In the genomic region with DNA sequence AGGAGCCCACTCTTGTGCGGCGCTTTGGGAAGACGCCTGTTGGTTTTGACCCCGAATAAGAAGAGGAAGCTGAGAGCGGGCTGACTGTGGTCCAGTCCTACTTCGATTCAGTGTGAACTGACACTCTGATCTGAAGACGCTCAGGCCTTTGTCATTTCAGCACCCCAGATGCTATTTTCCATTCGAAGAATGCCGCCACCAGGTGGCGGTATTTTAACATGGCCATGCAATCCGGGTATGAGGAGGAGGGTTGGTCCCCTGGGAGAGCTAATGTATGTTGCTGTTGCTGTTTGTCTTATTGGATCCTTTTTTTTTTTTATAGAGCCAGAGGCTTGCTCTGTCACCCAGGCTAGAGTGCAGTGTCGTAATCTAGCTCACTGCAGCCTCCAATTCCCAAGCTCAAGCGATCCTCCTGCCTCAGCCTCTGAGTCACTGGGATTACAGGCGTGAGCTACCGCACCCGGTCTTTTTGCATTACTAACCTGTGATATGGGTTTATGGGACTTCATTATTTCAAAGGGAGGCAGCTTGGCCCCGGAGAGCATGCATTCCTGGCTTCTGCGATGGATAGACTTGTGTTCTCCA, we compare ENCODE assay signal across 8 cellular contexts. TPM values are rescaled to one million over a fixed set of nuclear protein-coding genes. Genes with fewer than 3 reads are reported as not detected.
DNase-seq lines count a peak whose midpoint lies in the region; ATAC-seq and TF ChIP-seq lines count a peak whose summit lies in the region.

No MANE protein-coding gene starts in this region.

- H3K9me3 Mint-ChIP-seq in activated CD4-positive, alpha-beta T cell treated with anti-CD3 and anti-CD28 coated beads for 36 hours (ENCODE audit: low read depth) = no peaks in the 10 kb centered on the region

- H3K36me3 Mint-ChIP-seq in activated CD4-positive, alpha-beta T cell treated with anti-CD3 and anti-CD28 coated beads for 36 hours (ENCODE audit: low read depth) = peaks cover 14% of the 10 kb centered on the region

- H3K4me1 ChIP-seq in A673 (ENCODE audit: insufficient read depth, low read length, poor library complexity, severe bottlenecking) = peaks cover 3% of the 10 kb centered on the region

- H3K27ac ChIP-seq in A673 (ENCODE audit: low read depth, low read length, poor library complexity, severe bottlenecking) = peak overlapping the region; percentile 99
- peak overlapping the region; percentile 95 to 96 for H3K27ac ChIP-seq in coronary artery

- TF ChIP-seq CTCF in A673 (conservative IDR thresholded peaks at IDR 0.05; ENCODE audit: low read depth, low read length) (peak; percentile 91), coronary artery (IDR thresholded peaks at IDR 0.05) (peak; percentile 81)

- H3K9me3 ChIP-seq in A673 (ENCODE audit: low read depth, low read length, poor library complexity, severe bottlenecking) = no peaks in the 10 kb centered on the region

- H3K36me3 ChIP-seq in A673 (ENCODE audit: insufficient read depth, low read length, poor library complexity, severe bottlenecking) = peaks cover 16% of the 10 kb centered on the region

- CTCF ChIA-PET in A673 (lab: Charles Lee) = interaction anchor here (0.5 to 1.8 kb wide), 11 partner anchors 8 to 371 kb away, joined by 3 to 19 read pairs (median 6); a partner anchor contains a TSS
- CTCF ChIA-PET in activated CD4-positive, alpha-beta T cell treated with anti-CD3 and anti-CD28 coated beads for 36 hours (lab: Charles Lee) = interaction anchor here (0.5 to 2.4 kb wide), 33 partner anchors 14 to 593 kb away, joined by 3 to 24 read pairs (median 4); a partner anchor contains a TSS

- H3K27ac Mint-ChIP-seq in activated CD4-positive, alpha-beta T cell treated with anti-CD3 and anti-CD28 coated beads for 36 hours = peak overlapping the region; percentile 90

- peak; percentile 98 for DNase-seq in A673 (ENCODE audit: low spot score)
- peak; percentile 91 for DNase-seq in NCI-H460 (ENCODE audit: extremely low read depth, low read depth)
- peak; percentile 94 for DNase-seq in activated CD4-positive, alpha-beta T cell treated with anti-CD3 and anti-CD28 coated beads for 36 hours
- no peak for DNase-seq in coronary artery (ENCODE audit: low spot score)
- peak; percentile 84 for DNase-seq in left lobe of liver (ENCODE audit: low spot score)
- DNase-seq in stimulated activated CD4-positive, alpha-beta T cell treated with anti-CD3 and anti-CD28 coated beads, Interleukin-2, amount 100 ng/mL, for 4 hours (ENCODE audit: low read depth) = peak; percentile 79

- no peaks in the 10 kb centered on the region for H3K27me3 ChIP-seq in A673 (replicated peaks; ENCODE audit: insufficient read depth, low read depth, low read length, poor library complexity)

- H3K27me3 Mint-ChIP-seq in activated CD4-positive, alpha-beta T cell treated with anti-CD3 and anti-CD28 coated beads for 36 hours = no peaks in the 10 kb centered on the region

- peak overlapping the region; percentile 94 for H3K4me3 ChIP-seq in A673 (ENCODE audit: low read depth, low read length, poor library complexity, severe bottlenecking)
- peak overlapping the region; percentile 94 for H3K4me3 ChIP-seq in coronary artery

- peaks cover 27% of the 10 kb centered on the region for H3K4me1 Mint-ChIP-seq in activated CD4-positive, alpha-beta T cell treated with anti-CD3 and anti-CD28 coated beads for 36 hours

- peak; percentile 27 for ATAC-seq in GM18861 (IDR thresholded peaks at IDR 0.05; ENCODE audit: unreplicated experiment)
- ATAC-seq in HG03442 (IDR thresholded peaks at IDR 0.05; ENCODE audit: unreplicated experiment) = peak; percentile 17
- ATAC-seq in activated CD4-positive, alpha-beta T cell treated with anti-CD3 and anti-CD28 coated beads for 36 hours = peak; percentile 52
- ATAC-seq in left lobe of liver = peak; percentile 74

- intact Hi-C loops in A673 (cut with micrococcal nuclease; ENCODE audit: unreplicated experiment) = loop anchor here (1.0 to 5.0 kb wide), 2 partner anchors 58 to 309 kb away; no protein-coding TSS in a partner anchor
- intact Hi-C loops in activated CD4-positive, alpha-beta T cell treated with anti-CD3 and anti-CD28 coated beads for 36 hours (cut with DNase I, micrococcal nuclease) = loop anchor here (1.0 to 10.0 kb wide), 6 partner anchors 58 to 378 kb away; a partner anchor contains a TSS

- H3K4me3 Mint-ChIP-seq in activated CD4-positive, alpha-beta T cell treated with anti-CD3 and anti-CD28 coated beads for 36 hours = peak overlapping the region; percentile 90

- POLR2A ChIA-PET in A673 (lab: Charles Lee; ENCODE audit: low non-redundant PET) = interaction anchor here (0.5 to 1.6 kb wide), 6 partner anchors 15 to 1922 kb away, joined by 3 to 6 read pairs (median 4); a partner anchor contains a TSS
- POLR2A ChIA-PET in activated CD4-positive, alpha-beta T cell treated with anti-CD3 and anti-CD28 coated beads for 36 hours (lab: Charles Lee) = interaction anchor here (0.5 to 2.3 kb wide), 12 partner anchors 15 to 763 kb away, joined by 3 to 17 read pairs (median 4); a partner anchor contains a TSS

- TSS peak; percentile 90 for BruUV-seq in A673 (replicated peaks; lab: Mats Ljungman, UMichigan)

RNA-seq across cellular contexts. Expression of a gene that starts 0.8 kb away (rescaled TPM):
- total RNA-seq in A673 (2021) (153 and 169 TPM in 2 replicates), left lobe of liver (33.5 TPM)
- total RNA-seq in NCI-H460 (2014; rRNA removed; shearing (Covaris generic)) = 127 and 135 TPM in 2 replicates
- polyA plus RNA-seq in NCI-H460 (2014; cell fraction: nucleus; rRNA removed) = 226 and 228 TPM in 2 replicates
- 10 to 100 TPM; 80.4 to 84.0 TPM for total RNA-seq in activated CD4-positive, alpha-beta T cell treated with anti-CD3 and anti-CD28 coated beads for 36 hours

RNA-seq across cellular contexts. Expression of a gene that starts 18.3 kb away (rescaled TPM):
- total RNA-seq in A673 (2021) (71.7 and 85.5 TPM in 2 replicates), left lobe of liver (not detected)
- total RNA-seq in NCI-H460 (2014; rRNA removed; shearing (Covaris generic)) = 1.4 and 1.7 TPM in 2 replicates
- 0.58 and 4.2 TPM in 2 replicates for polyA plus RNA-seq in NCI-H460 (2014; cell fraction: nucleus; rRNA removed)
- total RNA-seq in activated CD4-positive, alpha-beta T cell treated with anti-CD3 and anti-CD28 coated beads for 36 hours = under 1 TPM; 0.47 to 0.82 TPM

RNA-seq across cellular contexts. Expression of a gene that starts 24.1 kb away (rescaled TPM):
- total RNA-seq in A673 (2021) (30.2 and 34.4 TPM in 2 replicates), left lobe of liver (4.1 TPM)
- total RNA-seq in NCI-H460 (2014; rRNA removed; shearing (Covaris generic)) = 21.3 and 27.4 TPM in 2 replicates
- polyA plus RNA-seq in NCI-H460 (2014; cell fraction: nucleus; rRNA removed) = 18.8 and 23.3 TPM in 2 replicates
- 10 to 100 TPM; 14.6 to 16.2 TPM for total RNA-seq in activated CD4-positive, alpha-beta T cell treated with anti-CD3 and anti-CD28 coated beads for 36 hours

RNA-seq across cellular contexts. Expression of a gene that starts 29.6 kb away (rescaled TPM):
- total RNA-seq in A673 (2021) (1.4 and 1.6 TPM in 2 replicates), left lobe of liver (3.4 TPM)
- total RNA-seq in NCI-H460 (2014; rRNA removed; shearing (Covaris generic)) = 6.0 and 10.9 TPM in 2 replicates
- polyA plus RNA-seq in NCI-H460 (2014; cell fraction: nucleus; rRNA removed) = 13.9 and 53.8 TPM in 2 replicates
- total RNA-seq in activated CD4-positive, alpha-beta T cell treated with anti-CD3 and anti-CD28 coated beads for 36 hours = 1 to 10 TPM; 2.6 to 3.2 TPM

RNA-seq across cellular contexts. Expression of a gene that starts 40.6 kb away (rescaled TPM):
- 46.1 and 46.7 TPM in 2 replicates for total RNA-seq in A673 (2021)
- 13.6 and 15.7 TPM in 2 replicates for total RNA-seq in NCI-H460 (2014; rRNA removed; shearing (Covaris generic))
- 28.9 and 33.1 TPM in 2 replicates for polyA plus RNA-seq in NCI-H460 (2014; cell fraction: nucleus; rRNA removed)
- 10 to 100 TPM; 32.2 to 33.7 TPM for total RNA-seq in activated CD4-positive, alpha-beta T cell treated with anti-CD3 and anti-CD28 coated beads for 36 hours
- 20.8 TPM for total RNA-seq in left lobe of liver

Comparison
In these comparisons a context has a peak if more than half of its experiments do, and no peak if none do; other contexts are left out.
1. ATAC-seq: peak in every context shown above with its lines; median percentile 74 in left lobe of liver; 52 in activated CD4-positive, alpha-beta T cell treated with anti-CD3 and anti-CD28 coated beads for 36 hours; 27 in GM18861; 17 in HG03442.
2. RNA of a gene that starts 18.3 kb away (total RNA-seq): 71.7 to 85.5 TPM in A673; 1.4 to 1.7 TPM in NCI-H460, 0.47 to 0.82 TPM in activated CD4-positive, alpha-beta T cell treated with anti-CD3 and anti-CD28 coated beads for 36 hours and not detected in left lobe of liver (single experiment); every median in the first group is over 10 times any median in the second.